ENCODE assay signal across 11 cellular contexts in genomic region chr9:113559834-113560620, GRCh38.
DNase-seq lines count a peak whose midpoint lies in the region; ATAC-seq and TF ChIP-seq lines count a peak whose summit lies in the region.
"Had no signal": no experiment of that assay in that cellular context is flagged by ENCODE, and none has a peak within 500 bp of the region (broad histone marks: within the 10 kb centered on the region; RNA-seq: fewer than 3 reads in every experiment).

No MANE protein-coding gene starts in this region.

- no peak for DNase-seq in CD4-positive, alpha-beta T cell
- DNase-seq in RWPE2 (ENCODE audit: low spot score) (peak; percentile 42), right cardiac atrium (peak in 2 of 3 donors; percentile 47 to 50), RWPE1 (ENCODE audit: low spot score) (no peak), NCI-H1436 treated with DMSO at 0.1 percent for 48 hours (lab: John Stamatoyannopoulos, UW) (no peak), GM10266 (ENCODE audit: extremely low spot score) (no peak)
- DNase-seq: NCI-H446 treated with DMSO at 0.1 percent for 48 hours, WERI-Rb-1 had no signal

- POLR2A ChIA-PET in CD4-positive, alpha-beta T cell (lab: Charles Lee), result interaction anchor here (1.2 kb wide), 1 partner anchor 48 kb away, joined by 3 read pairs; no protein-coding TSS in a partner anchor
- POLR2A ChIA-PET in RWPE1 (lab: Yijun Ruan, JAX; ENCODE audit: low non-redundant PET), result no interaction called here

- H3K4me1 ChIP-seq in RWPE2 (ENCODE audit: insufficient read depth, poor library complexity, severe bottlenecking) (peaks cover 4% of the 10 kb centered on the region), right cardiac atrium (ENCODE audit: control insufficient read depth, insufficient read depth, low read length) (peaks cover 38% of the 10 kb centered on the region), rectal smooth muscle tissue (ENCODE audit: control insufficient read depth, insufficient read depth, low read length) (peaks cover 15% of the 10 kb centered on the region)

- intact Hi-C loops in CD4-positive, alpha-beta T cell (cut with DNase I, micrococcal nuclease), result no loop called here
- intact Hi-C loops in right cardiac atrium (cut with DNase I), result no loop called here

- no peaks in the 10 kb centered on the region for H3K27me3 ChIP-seq in CD4-positive, alpha-beta T cell (ENCODE audit: control insufficient read depth, insufficient read depth, low read length)
- H3K27me3 ChIP-seq in RWPE2 (ENCODE audit: insufficient read depth, poor library complexity, severe bottlenecking), result no peaks in the 10 kb centered on the region
- H3K27me3 ChIP-seq in right cardiac atrium (ENCODE audit: control insufficient read depth, insufficient read depth), result no peaks in the 10 kb centered on the region
- no peaks in the 10 kb centered on the region for H3K27me3 ChIP-seq in rectal smooth muscle tissue (ENCODE audit: control insufficient read depth, insufficient read depth, low read length)
- H3K27me3 ChIP-seq: upper lobe of left lung had no signal

- no peak overlapping the region for H3K4me3 Mint-ChIP-seq in CD4-positive, alpha-beta T cell

- no peaks in the 10 kb centered on the region for H3K27me3 Mint-ChIP-seq in CD4-positive, alpha-beta T cell

- no peaks in the 10 kb centered on the region for H3K9me3 ChIP-seq in CD4-positive, alpha-beta T cell (ENCODE audit: control insufficient read depth, low read length)
- H3K9me3 ChIP-seq in RWPE2 (ENCODE audit: severe bottlenecking), result no peaks in the 10 kb centered on the region
- no peaks in the 10 kb centered on the region for H3K9me3 ChIP-seq in right cardiac atrium (ENCODE audit: control insufficient read depth, low read length)
- H3K9me3 ChIP-seq: upper lobe of left lung had no signal

- CTCF ChIA-PET in CD4-positive, alpha-beta T cell (lab: Charles Lee), result no interaction called here
- CTCF ChIA-PET in RWPE1 (lab: Yijun Ruan, JAX), result no interaction called here

- TF ChIP-seq CTCF in CD4-positive, alpha-beta T cell (IDR thresholded peaks at IDR 0.05), result no peak
- no peak for TF ChIP-seq CTCF in RWPE2 (IDR thresholded peaks at IDR 0.05; ENCODE audit: poor library complexity, severe bottlenecking)
- no peak for TF ChIP-seq CTCF in RWPE1 (conservative IDR thresholded peaks at IDR 0.05; ENCODE audit: low read depth)
- TF ChIP-seq CTCF in GM10266 (IDR thresholded peaks at IDR 0.05; ENCODE audit: control insufficient read depth, insufficient read depth, low read depth, missing control alignments), result no peak

- H3K36me3 Mint-ChIP-seq in CD4-positive, alpha-beta T cell (ENCODE audit: low read depth), result no peaks in the 10 kb centered on the region

- peaks cover 25% of the 10 kb centered on the region for H3K4me1 Mint-ChIP-seq in CD4-positive, alpha-beta T cell (ENCODE audit: low read depth)

- H3K36me3 ChIP-seq in RWPE2 (ENCODE audit: low read depth), result no peaks in the 10 kb centered on the region
- H3K36me3 ChIP-seq in rectal smooth muscle tissue (ENCODE audit: control insufficient read depth, insufficient read depth, low read length), result no peaks in the 10 kb centered on the region
- H3K36me3 ChIP-seq: upper lobe of left lung, WERI-Rb-1 had no signal

- H3K27ac Mint-ChIP-seq in CD4-positive, alpha-beta T cell, result peak overlapping the region; percentile 20

- H3K9me3 Mint-ChIP-seq in CD4-positive, alpha-beta T cell, result no peaks in the 10 kb centered on the region

- H3K4me3 ChIP-seq in RWPE2 (ENCODE audit: severe bottlenecking), result no peak overlapping the region
- no peak overlapping the region for H3K4me3 ChIP-seq in right cardiac atrium (ENCODE audit: low read length)
- H3K4me3 ChIP-seq in rectal smooth muscle tissue (ENCODE audit: low read length), result no peak overlapping the region
- H3K4me3 ChIP-seq: upper lobe of left lung had no signal

- 87% methylated on average over 11 of the region's 11 CpGs for WGBS in right cardiac atrium

- H3K9ac ChIP-seq in rectal smooth muscle tissue (ENCODE audit: low read length), result no peak overlapping the region

- no peak overlapping the region for H3K27ac ChIP-seq in CD4-positive, alpha-beta T cell (ENCODE audit: low read depth, low read length)
- H3K27ac ChIP-seq in RWPE2 (ENCODE audit: poor library complexity, severe bottlenecking), result no peak overlapping the region
- H3K27ac ChIP-seq in right cardiac atrium (ENCODE audit: low read length), result peak overlapping the region; percentile 93
- H3K27ac ChIP-seq in rectal smooth muscle tissue (ENCODE audit: low read depth, low read length), result peak overlapping the region; percentile 56
- no peak overlapping the region for H3K27ac ChIP-seq in RWPE1
- H3K27ac ChIP-seq: epithelial cell of prostate, WERI-Rb-1 had no signal

- ATAC-seq in CD4-positive, alpha-beta T cell (ENCODE audit: poor library complexity), result no peak
- no peak for ATAC-seq in RWPE2 (ENCODE audit: low read depth)
- ATAC-seq in right cardiac atrium, result no peak

Comparison
In these comparisons a context has a peak if more than half of its experiments do, and no peak if none do; other contexts are left out.
1. DNase-seq: peak in RWPE2 (single experiment) and right cardiac atrium (2 of 3); none in CD4-positive, alpha-beta T cell (0 of 10), RWPE1 (single experiment), NCI-H1436 treated with DMSO at 0.1 percent for 48 hours (single experiment) and GM10266 (single experiment).
2. H3K27ac ChIP-seq: peak in right cardiac atrium (single experiment) and rectal smooth muscle tissue (single experiment); none in CD4-positive, alpha-beta T cell (single experiment), RWPE2 (single experiment) and RWPE1 (single experiment).